1 cellular context compared by ENCODE assay signal in the genomic region with DNA sequence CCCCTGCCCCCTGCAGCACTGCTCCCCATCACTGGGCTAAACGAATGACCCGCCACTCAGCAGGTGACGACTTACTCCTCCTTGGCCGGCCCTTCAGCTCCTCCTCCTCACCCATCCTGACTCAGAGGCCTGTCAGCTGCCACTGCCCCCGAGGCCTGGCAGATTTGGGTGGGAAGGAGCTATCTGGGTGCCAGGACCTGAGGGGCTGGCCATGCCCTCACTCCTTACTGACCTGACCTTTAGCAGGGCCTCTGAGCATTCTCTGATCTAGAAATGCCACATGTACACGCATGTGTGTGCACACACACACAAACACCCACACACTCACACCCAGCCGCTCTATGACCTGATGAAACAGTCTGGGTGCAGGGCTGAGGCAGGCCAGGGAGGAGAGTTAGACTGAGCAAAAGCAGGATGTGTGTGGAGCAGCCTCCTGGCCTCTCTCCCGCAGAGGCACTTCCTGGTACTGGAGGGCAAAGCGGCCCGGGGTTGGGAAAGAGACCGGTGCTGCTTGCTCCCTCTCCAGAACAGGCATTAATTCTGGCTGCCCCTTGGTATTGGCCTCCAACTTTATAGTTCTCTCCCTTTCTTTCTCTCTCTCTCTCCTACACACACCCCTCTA.
A peak's percentile ranks its signal among the peaks of the same experiment; 100 is the strongest.
TF ChIP-seq lines count a peak whose summit lies in the region.

No MANE protein-coding gene starts in this region.

TF ChIP-seq in HepG2, 621 proteins besides CTCF, POLR2A, EP300 and RAD21 (continued from another document and continues in another):
- TF ChIP-seq ZNF609 (CRISPR knock-in tag; IDR thresholded peaks at IDR 0.05; ENCODE audit: borderline replicate concordance) (peak; percentile 51; the same call in 1 of the 2 replicates), ZNF256 (CRISPR knock-in tag; conservative IDR thresholded peaks at IDR 0.05) (no peak), ZNF710 (CRISPR knock-in tag; IDR thresholded peaks at IDR 0.05; ENCODE audit: borderline replicate concordance) (no peak; the same call in none of the 2 replicates), E2F5 (CRISPR knock-in tag; conservative IDR thresholded peaks at IDR 0.05) (no peak), ZNF274 (CRISPR knock-in tag; IDR thresholded peaks at IDR 0.05) (no peak), ZNF251 (CRISPR knock-in tag; IDR thresholded peaks at IDR 0.05) (no peak), ZNF33A (CRISPR knock-in tag; IDR thresholded peaks at IDR 0.05; ENCODE audit: borderline replicate concordance) (no peak), HIC2 (CRISPR knock-in tag; IDR thresholded peaks at IDR 0.05; ENCODE audit: low read depth) (peak; percentile 40), TBX2 (CRISPR knock-in tag; IDR thresholded peaks at IDR 0.05; ENCODE audit: borderline replicate concordance) (no peak; the same call in 1 of the 2 replicates), SIX1 (CRISPR knock-in tag; IDR thresholded peaks at IDR 0.05; ENCODE audit: borderline replicate concordance) (no peak), ZFP90 (CRISPR knock-in tag; IDR thresholded peaks at IDR 0.05; ENCODE audit: borderline replicate concordance) (no peak), ZKSCAN8 (CRISPR knock-in tag; IDR thresholded peaks at IDR 0.05; ENCODE audit: borderline replicate concordance) (no peak), ZNF567 (CRISPR knock-in tag; IDR thresholded peaks at IDR 0.05; ENCODE audit: borderline replicate concordance) (peak; percentile 71; the same call in 1 of the 2 replicates), RFX3 (CRISPR knock-in tag; IDR thresholded peaks at IDR 0.05) (no peak), ZBTB1 (CRISPR knock-in tag; IDR thresholded peaks at IDR 0.05; ENCODE audit: borderline replicate concordance) (no peak), BHLHE40 (IDR thresholded peaks at IDR 0.05; ENCODE audit: low read length) (no peak), FIP1L1 (IDR thresholded peaks at IDR 0.05; ENCODE audit: borderline replicate concordance, insufficient read depth, low read depth, low read length) (no peak), ZNF549 (CRISPR knock-in tag; IDR thresholded peaks at IDR 0.05) (no peak), REXO4 (CRISPR knock-in tag; IDR thresholded peaks at IDR 0.05; ENCODE audit: borderline replicate concordance) (no peak), MAFG (CRISPR knock-in tag; IDR thresholded peaks at IDR 0.05) (no peak), ZBTB25 (CRISPR knock-in tag; IDR thresholded peaks at IDR 0.05) (no peak), SMAD1 (CRISPR knock-in tag; IDR thresholded peaks at IDR 0.05; ENCODE audit: borderline replicate concordance, low read depth) (no peak), FOXJ3 (CRISPR knock-in tag; IDR thresholded peaks at IDR 0.05; ENCODE audit: borderline replicate concordance) (no peak), USF2 (IDR thresholded peaks at IDR 0.05; ENCODE audit: low read depth, low read length) (no peak), USF2 (CRISPR knock-in tag; IDR thresholded peaks at IDR 0.05; ENCODE audit: borderline replicate concordance) (no peak), NR2F6 (IDR thresholded peaks at IDR 0.05) (peak; percentile 79), NR2F6 (CRISPR knock-in tag; IDR thresholded peaks at IDR 0.05) (peak; percentile 76), ETV6 (CRISPR knock-in tag; conservative IDR thresholded peaks at IDR 0.05) (0 out of 2 replicates have a peak, but pooled peaks have one; percentile 37)
- TF ChIP-seq, protein P1, sequence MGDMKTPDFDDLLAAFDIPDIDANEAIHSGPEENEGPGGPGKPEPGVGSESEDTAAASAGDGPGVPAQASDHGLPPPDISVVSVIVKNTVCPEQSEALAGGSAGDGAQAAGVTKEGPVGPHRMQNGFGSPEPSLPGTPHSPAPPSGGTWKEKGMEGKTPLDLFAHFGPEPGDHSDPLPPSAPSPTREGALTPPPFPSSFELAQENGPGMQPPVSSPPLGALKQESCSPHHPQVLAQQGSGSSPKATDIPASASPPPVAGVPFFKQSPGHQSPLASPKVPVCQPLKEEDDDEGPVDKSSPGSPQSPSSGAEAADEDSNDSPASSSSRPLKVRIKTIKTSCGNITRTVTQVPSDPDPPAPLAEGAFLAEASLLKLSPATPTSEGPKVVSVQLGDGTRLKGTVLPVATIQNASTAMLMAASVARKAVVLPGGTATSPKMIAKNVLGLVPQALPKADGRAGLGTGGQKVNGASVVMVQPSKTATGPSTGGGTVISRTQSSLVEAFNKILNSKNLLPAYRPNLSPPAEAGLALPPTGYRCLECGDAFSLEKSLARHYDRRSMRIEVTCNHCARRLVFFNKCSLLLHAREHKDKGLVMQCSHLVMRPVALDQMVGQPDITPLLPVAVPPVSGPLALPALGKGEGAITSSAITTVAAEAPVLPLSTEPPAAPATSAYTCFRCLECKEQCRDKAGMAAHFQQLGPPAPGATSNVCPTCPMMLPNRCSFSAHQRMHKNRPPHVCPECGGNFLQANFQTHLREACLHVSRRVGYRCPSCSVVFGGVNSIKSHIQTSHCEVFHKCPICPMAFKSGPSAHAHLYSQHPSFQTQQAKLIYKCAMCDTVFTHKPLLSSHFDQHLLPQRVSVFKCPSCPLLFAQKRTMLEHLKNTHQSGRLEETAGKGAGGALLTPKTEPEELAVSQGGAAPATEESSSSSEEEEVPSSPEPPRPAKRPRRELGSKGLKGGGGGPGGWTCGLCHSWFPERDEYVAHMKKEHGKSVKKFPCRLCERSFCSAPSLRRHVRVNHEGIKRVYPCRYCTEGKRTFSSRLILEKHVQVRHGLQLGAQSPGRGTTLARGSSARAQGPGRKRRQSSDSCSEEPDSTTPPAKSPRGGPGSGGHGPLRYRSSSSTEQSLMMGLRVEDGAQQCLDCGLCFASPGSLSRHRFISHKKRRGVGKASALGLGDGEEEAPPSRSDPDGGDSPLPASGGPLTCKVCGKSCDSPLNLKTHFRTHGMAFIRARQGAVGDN (CRISPR knock-in tag; IDR thresholded peaks at IDR 0.05), result peak; percentile 66; the same call in 1 of the 2 replicates
- TF ChIP-seq, protein P2, sequence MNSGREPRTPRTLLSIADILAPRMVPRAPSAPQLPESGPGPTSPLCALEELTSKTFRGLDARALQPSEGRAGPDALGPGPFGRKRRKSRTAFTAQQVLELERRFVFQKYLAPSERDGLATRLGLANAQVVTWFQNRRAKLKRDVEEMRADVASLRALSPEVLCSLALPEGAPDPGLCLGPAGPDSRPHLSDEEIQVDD (CRISPR knock-in tag; IDR thresholded peaks at IDR 0.05; ENCODE audit: borderline replicate concordance), result no peak; the same call in 1 of the 2 replicates
- TF ChIP-seq, protein P3, sequence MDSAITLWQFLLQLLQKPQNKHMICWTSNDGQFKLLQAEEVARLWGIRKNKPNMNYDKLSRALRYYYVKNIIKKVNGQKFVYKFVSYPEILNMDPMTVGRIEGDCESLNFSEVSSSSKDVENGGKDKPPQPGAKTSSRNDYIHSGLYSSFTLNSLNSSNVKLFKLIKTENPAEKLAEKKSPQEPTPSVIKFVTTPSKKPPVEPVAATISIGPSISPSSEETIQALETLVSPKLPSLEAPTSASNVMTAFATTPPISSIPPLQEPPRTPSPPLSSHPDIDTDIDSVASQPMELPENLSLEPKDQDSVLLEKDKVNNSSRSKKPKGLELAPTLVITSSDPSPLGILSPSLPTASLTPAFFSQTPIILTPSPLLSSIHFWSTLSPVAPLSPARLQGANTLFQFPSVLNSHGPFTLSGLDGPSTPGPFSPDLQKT (CRISPR knock-in tag; IDR thresholded peaks at IDR 0.05; ENCODE audit: borderline replicate concordance), result no peak
- TF ChIP-seq, protein P4, sequence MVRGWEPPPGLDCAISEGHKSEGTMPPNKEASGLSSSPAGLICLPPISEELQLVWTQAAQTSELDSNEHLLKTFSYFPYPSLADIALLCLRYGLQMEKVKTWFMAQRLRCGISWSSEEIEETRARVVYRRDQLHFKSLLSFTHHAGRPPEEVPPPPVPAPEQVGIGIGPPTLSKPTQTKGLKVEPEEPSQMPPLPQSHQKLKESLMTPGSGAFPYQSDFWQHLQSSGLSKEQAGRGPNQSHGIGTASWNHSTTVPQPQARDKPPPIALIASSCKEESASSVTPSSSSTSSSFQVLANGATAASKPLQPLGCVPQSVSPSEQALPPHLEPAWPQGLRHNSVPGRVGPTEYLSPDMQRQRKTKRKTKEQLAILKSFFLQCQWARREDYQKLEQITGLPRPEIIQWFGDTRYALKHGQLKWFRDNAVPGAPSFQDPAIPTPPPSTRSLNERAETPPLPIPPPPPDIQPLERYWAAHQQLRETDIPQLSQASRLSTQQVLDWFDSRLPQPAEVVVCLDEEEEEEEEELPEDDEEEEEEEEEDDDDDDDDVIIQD (CRISPR knock-in tag; IDR thresholded peaks at IDR 0.05; ENCODE audit: low read depth), result peak; percentile 41; the same call in 1 of the 2 replicates
